15 cellular contexts compared by ENCODE assay signal in genomic region chr13:110535526-110535925, GRCh38. TPM values are rescaled to one million over a fixed set of nuclear protein-coding genes. Genes with fewer than 3 reads are reported as not detected.
DNase-seq lines count a peak whose midpoint lies in the region; ATAC-seq and TF ChIP-seq lines count a peak whose summit lies in the region.
"Had no signal": no experiment of that assay in that cellular context is flagged by ENCODE, and none has a peak within 500 bp of the region (broad histone marks: within the 10 kb centered on the region; RNA-seq: fewer than 3 reads in every experiment).

No MANE protein-coding gene starts in this region.

- H3K4me3 ChIP-seq in heart left ventricle, result no peak overlapping the region
- no peak overlapping the region for H3K4me3 ChIP-seq in colonic mucosa
- H3K4me3 ChIP-seq in mucosa of rectum (ENCODE audit: low read length in 2 of 2), result no peak overlapping the region
- H3K4me3 ChIP-seq in transverse colon, result no peak overlapping the region

- no peak for TF ChIP-seq POLR2A in heart left ventricle (IDR thresholded peaks at IDR 0.05)
- no peak for TF ChIP-seq POLR2A in transverse colon (IDR thresholded peaks at IDR 0.05)

- H3K36me3 ChIP-seq in heart left ventricle (no peaks in the 10 kb centered on the region), colonic mucosa (no peaks in the 10 kb centered on the region), mucosa of rectum (ENCODE audit: control insufficient read depth in 2 of 2, insufficient read depth in 2 of 2, low read length in 2 of 2) (no peaks in the 10 kb centered on the region), transverse colon (no peaks in the 10 kb centered on the region)

- H3K27ac ChIP-seq in heart left ventricle, result peak overlapping the region in 7 of 12 donors; percentile 3 to 86 (median 27)
- peak overlapping the region; percentile 9 for H3K27ac ChIP-seq in colonic mucosa
- peak overlapping the region; percentile 24 to 56 for H3K27ac ChIP-seq in mucosa of rectum (ENCODE audit: low read depth in 2 of 2, low read length in 2 of 2)
- peak overlapping the region in 3 of 4 donors; percentile 36 to 55 (median 46) for H3K27ac ChIP-seq in transverse colon
- H3K27ac ChIP-seq: 22Rv1 had no signal

- intact Hi-C loops in heart left ventricle (cut with DNase I), result no loop called here
- intact Hi-C loops in Right ventricle myocardium inferior (cut with DNase I), result no loop called here
- intact Hi-C loops in colonic mucosa (cut with DNase I), result no loop called here
- intact Hi-C loops in transverse colon (cut with DNase I; ENCODE audit: low total_unique reads), result no loop called here

- DNase-seq in heart left ventricle, result no peak
- DNase-seq in Right ventricle myocardium inferior (ENCODE audit: missing footprints), result no peak
- no peak for DNase-seq in colonic mucosa
- no peak for DNase-seq in transverse colon
- no peak for DNase-seq in NCI-H82 treated with DMSO at 0.1 percent for 48 hours (lab: John Stamatoyannopoulos, UW; ENCODE audit: unreplicated experiment)
- DNase-seq in SW 1271 (lab: John Stamatoyannopoulos, UW), result no peak
- DNase-seq: H9, NCI-H1436, NCI-H2029 treated with DMSO at 0.1 percent for 48 hours, NCI-H524 treated with DMSO at 0.1 percent for 48 hours, RPMI8226 had no signal

- H3K9me3 ChIP-seq in heart left ventricle (no peaks in the 10 kb centered on the region), colonic mucosa (no peaks in the 10 kb centered on the region), mucosa of rectum (ENCODE audit: control insufficient read depth in 2 of 2, low read length in 2 of 2) (no peaks in the 10 kb centered on the region), transverse colon (no peaks in the 10 kb centered on the region)

- ATAC-seq in heart left ventricle, result no peak
- no peak for ATAC-seq in Right ventricle myocardium inferior
- ATAC-seq in HG03378 (IDR thresholded peaks at IDR 0.05; ENCODE audit: unreplicated experiment), result no peak

- H3K27me3 ChIP-seq in heart left ventricle (no peaks in the 10 kb centered on the region), colonic mucosa (no peaks in the 10 kb centered on the region), mucosa of rectum (ENCODE audit: control insufficient read depth in 2 of 2, insufficient read depth in 2 of 2, low read length in 2 of 2) (no peaks in the 10 kb centered on the region), transverse colon (no peaks in the 10 kb centered on the region)

- H3K9ac ChIP-seq in colonic mucosa (ENCODE audit: low read depth in 2 of 2, low read length in 2 of 2) (no peak overlapping the region), mucosa of rectum (ENCODE audit: low read depth in 1 of 2, low read length in 2 of 2) (no peak overlapping the region)

- peaks cover 5 to 90% (median 21%) of the 10 kb centered on the region in 12 donors for H3K4me1 ChIP-seq in heart left ventricle
- H3K4me1 ChIP-seq in colonic mucosa, result peaks cover 8% of the 10 kb centered on the region
- peaks cover 10 to 15% of the 10 kb centered on the region in 2 donors for H3K4me1 ChIP-seq in mucosa of rectum (ENCODE audit: control insufficient read depth in 2 of 2, insufficient read depth in 2 of 2, low read length in 2 of 2)
- H3K4me1 ChIP-seq in transverse colon, result peaks cover 3 to 37% (median 17%) of the 10 kb centered on the region in 4 donors

- in situ Hi-C loops in transverse colon (cut with MboI; ENCODE audit: low pct_ligation_motif_present in 1 of 4, low pct_unique_long_range_greater_than_20kb in 1 of 4, low sequenced_read_pairs in 3 of 4), result no loop called here

- WGBS in heart left ventricle, 4 donors, result 97 to 98% (median 98%) methylated on average over 11 of the region's 11 CpGs
- 94% methylated on average over 11 of the region's 11 CpGs; no CpG with 5 or more reads in 1 of the 2 donors for WGBS in transverse colon (ENCODE audit: low coverage in 1 of 2), 2 donors

- no peak for TF ChIP-seq EP300 in transverse colon (IDR thresholded peaks at IDR 0.05; ENCODE audit: low read depth)

- TF ChIP-seq CTCF in heart left ventricle (IDR thresholded peaks at IDR 0.05), result no peak
- TF ChIP-seq CTCF in colonic mucosa (IDR thresholded peaks at IDR 0.05), result no peak
- TF ChIP-seq CTCF in transverse colon (IDR thresholded peaks at IDR 0.05), result no peak

RNA-seq across cellular contexts. Expression of gene RAB20, which starts 26.0 kb away (rescaled TPM):
- 10 to 100 TPM in 8 of 9 donors, 1 to 10 TPM in 1; 5.5 to 30.2 (median 13.7) TPM for total RNA-seq in heart left ventricle
- polyA plus RNA-seq in heart left ventricle, result 10 to 100 TPM in 1 of 2 donors, 1 to 10 TPM in 1; 7.4 to 17.3 TPM
- 10.5 TPM for total RNA-seq in Right ventricle myocardium inferior
- 10 to 100 TPM; 32.1 to 38.0 TPM for total RNA-seq in colonic mucosa
- 10 to 100 TPM; 12.5 to 66.2 (median 54.1) TPM for total RNA-seq in transverse colon
- total RNA-seq: OCI-LY7 had no signal
